Comparison of ENCODE assay signal across 8 cellular contexts in the genomic region with DNA sequence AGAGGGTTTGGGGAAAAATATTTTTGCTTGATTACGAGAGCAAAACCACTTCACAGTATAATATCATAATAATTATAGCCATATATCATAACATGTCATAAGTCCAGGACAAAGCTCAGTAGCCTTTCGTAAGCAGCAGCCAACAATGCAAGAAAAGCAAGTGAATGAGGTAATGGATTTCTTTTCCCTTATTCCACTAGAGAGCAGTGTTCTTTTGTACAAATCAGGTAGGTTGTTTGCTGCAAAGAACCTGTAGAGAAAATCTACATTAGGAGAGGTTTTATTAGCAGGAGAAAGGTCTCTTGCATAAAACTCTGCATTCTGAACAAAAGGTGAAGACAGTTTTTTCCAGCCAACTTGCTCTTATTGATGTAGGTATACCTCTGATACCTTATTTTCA.
DNase-seq lines count a peak whose midpoint lies in the region; ATAC-seq, FAIRE-seq and TF ChIP-seq lines count a peak whose summit lies in the region.

No MANE protein-coding gene starts in this region.

- no peaks in the 10 kb centered on the region for H3F3A ChIP-seq in GM23338 (replicated peaks; ENCODE audit: low read depth)

- H4K20me1 ChIP-seq in GM23338 (replicated peaks; ENCODE audit: insufficient read depth): no peaks in the 10 kb centered on the region

- no peak overlapping the region for H3K27ac Mint-ChIP-seq in GM23338

- peak; percentile 70 for ATAC-seq in GM23338
- ATAC-seq in HG03025 (IDR thresholded peaks at IDR 0.05; ENCODE audit: low FRiP score, unreplicated experiment): no peak

- H3K9me2 ChIP-seq in GM23338 (ENCODE audit: insufficient read depth): no peaks in the 10 kb centered on the region

- no peaks in the 10 kb centered on the region for H3K36me3 ChIP-seq in GM23338 (ENCODE audit: insufficient read depth)

- peaks cover 12% of the 10 kb centered on the region for H3K4me1 ChIP-seq in GM23338 (ENCODE audit: insufficient read depth)

- DNase-seq in GM23338 (ENCODE audit: low spot score) (peak; percentile 62), NCI-H2196 treated with DMSO at 0.1 percent for 48 hours (lab: John Stamatoyannopoulos, UW; ENCODE audit: unreplicated experiment) (peak; percentile 26), putamen (ENCODE audit: low spot score) (peak; percentile 6), islet precursor cell (no peak)
- no peak for DNase-seq in NK-92 treated with Interleukin-12 subunit alpha and Interleukin-12 subunit beta, amount 100 ng/mL, for 24 hours (lab: John Stamatoyannopoulos, UW)
- DNase-seq in activated CD4-positive, CD25-positive, alpha-beta regulatory T cell (lab: John Stamatoyannopoulos, UW): no peak

- no peak overlapping the region for H3K4me3 Mint-ChIP-seq in GM23338

- no peak overlapping the region for H2AFZ ChIP-seq in GM23338

- no peaks in the 10 kb centered on the region for H3K79me2 ChIP-seq in GM23338 (replicated peaks; ENCODE audit: insufficient read depth)

- no peak overlapping the region for H3K27ac ChIP-seq in GM23338 (ENCODE audit: low read depth)

- H3K4me3 ChIP-seq in GM23338: no peak overlapping the region

- no peak overlapping the region for H3K4me2 ChIP-seq in GM23338

- no peaks in the 10 kb centered on the region for H3K9me3 Mint-ChIP-seq in GM23338

- peak; percentile 58 to 62 for TF ChIP-seq CTCF in GM23338 (conservative IDR thresholded peaks at IDR 0.05; ENCODE audit: low read depth in 2 of 2)

- FAIRE-seq in endometrium (lab: Jason Lieb, UNC): peak; percentile 55

- H3K27me3 ChIP-seq in GM23338 (ENCODE audit: insufficient read depth): no peaks in the 10 kb centered on the region

- H3K36me3 Mint-ChIP-seq in GM23338 (ENCODE audit: low read depth): no peaks in the 10 kb centered on the region

- no peaks in the 10 kb centered on the region for H3K27me3 Mint-ChIP-seq in GM23338 (ENCODE audit: insufficient read depth, low read depth, poor library complexity)

- peaks cover 17% of the 10 kb centered on the region for H3K4me1 Mint-ChIP-seq in GM23338

TF ChIP-seq in GM23338, 12 proteins besides CTCF, POLR2A, EP300 and RAD21:
- TF ChIP-seq NANOG (IDR thresholded peaks at IDR 0.05; ENCODE audit: borderline replicate concordance) (no peak), EZH2 (IDR thresholded peaks at IDR 0.05; ENCODE audit: low read depth, unreplicated experiment) (no peak), STAT1 (IDR thresholded peaks at IDR 0.05; ENCODE audit: unreplicated experiment) (no peak), ZNF114 (CRISPR knock-in tag; IDR thresholded peaks at IDR 0.05) (no peak), EZH2phosphoT487 (IDR thresholded peaks at IDR 0.05; ENCODE audit: unreplicated experiment) (no peak), CREB1 (CRISPR knock-in tag; IDR thresholded peaks at IDR 0.05; ENCODE audit: low read depth) (no peak), ZNF331 (CRISPR knock-in tag; IDR thresholded peaks at IDR 0.05; ENCODE audit: low read depth) (no peak), JUNB (IDR thresholded peaks at IDR 0.05; ENCODE audit: unreplicated experiment) (no peak), POLR2AphosphoS5 (IDR thresholded peaks at IDR 0.05; ENCODE audit: low read depth) (no peak)
- TF ChIP-seq, protein P1, sequence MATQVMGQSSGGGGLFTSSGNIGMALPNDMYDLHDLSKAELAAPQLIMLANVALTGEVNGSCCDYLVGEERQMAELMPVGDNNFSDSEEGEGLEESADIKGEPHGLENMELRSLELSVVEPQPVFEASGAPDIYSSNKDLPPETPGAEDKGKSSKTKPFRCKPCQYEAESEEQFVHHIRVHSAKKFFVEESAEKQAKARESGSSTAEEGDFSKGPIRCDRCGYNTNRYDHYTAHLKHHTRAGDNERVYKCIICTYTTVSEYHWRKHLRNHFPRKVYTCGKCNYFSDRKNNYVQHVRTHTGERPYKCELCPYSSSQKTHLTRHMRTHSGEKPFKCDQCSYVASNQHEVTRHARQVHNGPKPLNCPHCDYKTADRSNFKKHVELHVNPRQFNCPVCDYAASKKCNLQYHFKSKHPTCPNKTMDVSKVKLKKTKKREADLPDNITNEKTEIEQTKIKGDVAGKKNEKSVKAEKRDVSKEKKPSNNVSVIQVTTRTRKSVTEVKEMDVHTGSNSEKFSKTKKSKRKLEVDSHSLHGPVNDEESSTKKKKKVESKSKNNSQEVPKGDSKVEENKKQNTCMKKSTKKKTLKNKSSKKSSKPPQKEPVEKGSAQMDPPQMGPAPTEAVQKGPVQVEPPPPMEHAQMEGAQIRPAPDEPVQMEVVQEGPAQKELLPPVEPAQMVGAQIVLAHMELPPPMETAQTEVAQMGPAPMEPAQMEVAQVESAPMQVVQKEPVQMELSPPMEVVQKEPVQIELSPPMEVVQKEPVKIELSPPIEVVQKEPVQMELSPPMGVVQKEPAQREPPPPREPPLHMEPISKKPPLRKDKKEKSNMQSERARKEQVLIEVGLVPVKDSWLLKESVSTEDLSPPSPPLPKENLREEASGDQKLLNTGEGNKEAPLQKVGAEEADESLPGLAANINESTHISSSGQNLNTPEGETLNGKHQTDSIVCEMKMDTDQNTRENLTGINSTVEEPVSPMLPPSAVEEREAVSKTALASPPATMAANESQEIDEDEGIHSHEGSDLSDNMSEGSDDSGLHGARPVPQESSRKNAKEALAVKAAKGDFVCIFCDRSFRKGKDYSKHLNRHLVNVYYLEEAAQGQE (IDR thresholded peaks at IDR 0.05; ENCODE audit: unreplicated experiment): no peak
- TF ChIP-seq, protein P2, sequence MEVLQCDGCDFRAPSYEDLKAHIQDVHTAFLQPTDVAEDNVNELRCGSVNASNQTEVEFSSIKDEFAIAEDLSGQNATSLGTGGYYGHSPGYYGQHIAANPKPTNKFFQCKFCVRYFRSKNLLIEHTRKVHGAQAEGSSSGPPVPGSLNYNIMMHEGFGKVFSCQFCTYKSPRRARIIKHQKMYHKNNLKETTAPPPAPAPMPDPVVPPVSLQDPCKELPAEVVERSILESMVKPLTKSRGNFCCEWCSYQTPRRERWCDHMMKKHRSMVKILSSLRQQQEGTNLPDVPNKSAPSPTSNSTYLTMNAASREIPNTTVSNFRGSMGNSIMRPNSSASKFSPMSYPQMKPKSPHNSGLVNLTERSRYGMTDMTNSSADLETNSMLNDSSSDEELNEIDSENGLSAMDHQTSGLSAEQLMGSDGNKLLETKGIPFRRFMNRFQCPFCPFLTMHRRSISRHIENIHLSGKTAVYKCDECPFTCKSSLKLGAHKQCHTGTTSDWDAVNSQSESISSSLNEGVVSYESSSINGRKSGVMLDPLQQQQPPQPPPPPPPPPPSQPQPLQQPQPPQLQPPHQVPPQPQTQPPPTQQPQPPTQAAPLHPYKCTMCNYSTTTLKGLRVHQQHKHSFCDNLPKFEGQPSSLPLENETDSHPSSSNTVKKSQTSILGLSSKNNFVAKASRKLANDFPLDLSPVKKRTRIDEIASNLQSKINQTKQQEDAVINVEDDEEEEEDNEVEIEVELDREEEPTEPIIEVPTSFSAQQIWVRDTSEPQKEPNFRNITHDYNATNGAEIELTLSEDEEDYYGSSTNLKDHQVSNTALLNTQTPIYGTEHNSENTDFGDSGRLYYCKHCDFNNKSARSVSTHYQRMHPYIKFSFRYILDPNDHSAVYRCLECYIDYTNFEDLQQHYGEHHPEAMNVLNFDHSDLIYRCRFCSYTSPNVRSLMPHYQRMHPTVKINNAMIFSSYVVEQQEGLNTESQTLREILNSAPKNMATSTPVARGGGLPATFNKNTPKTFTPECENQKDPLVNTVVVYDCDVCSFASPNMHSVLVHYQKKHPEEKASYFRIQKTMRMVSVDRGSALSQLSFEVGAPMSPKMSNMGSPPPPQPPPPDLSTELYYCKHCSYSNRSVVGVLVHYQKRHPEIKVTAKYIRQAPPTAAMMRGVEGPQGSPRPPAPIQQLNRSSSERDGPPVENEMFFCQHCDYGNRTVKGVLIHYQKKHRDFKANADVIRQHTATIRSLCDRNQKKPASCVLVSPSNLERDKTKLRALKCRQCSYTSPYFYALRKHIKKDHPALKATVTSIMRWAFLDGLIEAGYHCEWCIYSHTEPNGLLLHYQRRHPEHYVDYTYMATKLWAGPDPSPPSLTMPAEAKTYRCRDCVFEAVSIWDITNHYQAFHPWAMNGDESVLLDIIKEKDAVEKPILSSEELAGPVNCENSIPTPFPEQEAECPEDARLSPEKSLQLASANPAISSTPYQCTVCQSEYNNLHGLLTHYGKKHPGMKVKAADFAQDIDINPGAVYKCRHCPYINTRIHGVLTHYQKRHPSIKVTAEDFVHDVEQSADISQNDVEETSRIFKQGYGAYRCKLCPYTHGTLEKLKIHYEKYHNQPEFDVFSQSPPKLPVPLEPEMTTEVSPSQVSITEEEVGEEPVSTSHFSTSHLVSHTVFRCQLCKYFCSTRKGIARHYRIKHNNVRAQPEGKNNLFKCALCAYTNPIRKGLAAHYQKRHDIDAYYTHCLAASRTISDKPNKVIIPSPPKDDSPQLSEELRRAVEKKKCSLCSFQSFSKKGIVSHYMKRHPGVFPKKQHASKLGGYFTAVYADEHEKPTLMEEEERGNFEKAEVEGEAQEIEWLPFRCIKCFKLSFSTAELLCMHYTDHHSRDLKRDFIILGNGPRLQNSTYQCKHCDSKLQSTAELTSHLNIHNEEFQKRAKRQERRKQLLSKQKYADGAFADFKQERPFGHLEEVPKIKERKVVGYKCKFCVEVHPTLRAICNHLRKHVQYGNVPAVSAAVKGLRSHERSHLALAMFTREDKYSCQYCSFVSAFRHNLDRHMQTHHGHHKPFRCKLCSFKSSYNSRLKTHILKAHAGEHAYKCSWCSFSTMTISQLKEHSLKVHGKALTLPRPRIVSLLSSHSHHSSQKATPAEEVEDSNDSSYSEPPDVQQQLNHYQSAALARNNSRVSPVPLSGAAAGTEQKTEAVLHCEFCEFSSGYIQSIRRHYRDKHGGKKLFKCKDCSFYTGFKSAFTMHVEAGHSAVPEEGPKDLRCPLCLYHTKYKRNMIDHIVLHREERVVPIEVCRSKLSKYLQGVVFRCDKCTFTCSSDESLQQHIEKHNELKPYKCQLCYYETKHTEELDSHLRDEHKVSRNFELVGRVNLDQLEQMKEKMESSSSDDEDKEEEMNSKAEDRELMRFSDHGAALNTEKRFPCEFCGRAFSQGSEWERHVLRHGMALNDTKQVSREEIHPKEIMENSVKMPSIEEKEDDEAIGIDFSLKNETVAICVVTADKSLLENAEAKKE (CRISPR knock-in tag; IDR thresholded peaks at IDR 0.05): no peak
- TF ChIP-seq, protein P3, sequence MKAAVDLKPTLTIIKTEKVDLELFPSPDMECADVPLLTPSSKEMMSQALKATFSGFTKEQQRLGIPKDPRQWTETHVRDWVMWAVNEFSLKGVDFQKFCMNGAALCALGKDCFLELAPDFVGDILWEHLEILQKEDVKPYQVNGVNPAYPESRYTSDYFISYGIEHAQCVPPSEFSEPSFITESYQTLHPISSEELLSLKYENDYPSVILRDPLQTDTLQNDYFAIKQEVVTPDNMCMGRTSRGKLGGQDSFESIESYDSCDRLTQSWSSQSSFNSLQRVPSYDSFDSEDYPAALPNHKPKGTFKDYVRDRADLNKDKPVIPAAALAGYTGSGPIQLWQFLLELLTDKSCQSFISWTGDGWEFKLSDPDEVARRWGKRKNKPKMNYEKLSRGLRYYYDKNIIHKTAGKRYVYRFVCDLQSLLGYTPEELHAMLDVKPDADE (IDR thresholded peaks at IDR 0.05): no peak

Comparison
In these comparisons a context has a peak if more than half of its experiments do, and no peak if none do; other contexts are left out.
1. DNase-seq: peak in GM23338 (single experiment), NCI-H2196 treated with DMSO at 0.1 percent for 48 hours (single experiment) and putamen (single experiment); none in NK-92 treated with Interleukin-12 subunit alpha and Interleukin-12 subunit beta, amount 100 ng/mL, for 24 hours (single experiment), activated CD4-positive, CD25-positive, alpha-beta regulatory T cell (0 of 4) and islet precursor cell (single experiment).